Comparison of ENCODE assay signal across 25 cellular contexts in genomic region chr1:183002267-183002666, GRCh38. TPM values are rescaled to one million over a fixed set of nuclear protein-coding genes. Genes with fewer than 3 reads are reported as not detected.
"Had no signal": no experiment of that assay in that cellular context is flagged by ENCODE, and none has a peak within 500 bp of the region (broad histone marks: within the 10 kb centered on the region; RNA-seq: fewer than 3 reads in every experiment).

No MANE protein-coding gene starts in this region.

- DNase-seq: activated CD4-positive, alpha-beta memory T cell treated with anti-CD3 and anti-CD28 coated beads, Interleukin-2, amount 10 ng/mL, durations not matched to agents 7 days and 5 days; activated CD4-positive, alpha-beta T cell treated with anti-CD3 and anti-CD28 coated beads, Interleukin-2, amount 10 ng/mL, durations not matched to agents 24 days and 14 days; activated effector memory CD4-positive, alpha-beta T cell treated with Interleukin-2 at 50 U/mL for 16 hours; activated naive CD4-positive, alpha-beta T cell treated with anti-CD3 and anti-CD28 coated beads for 36 hours; activated naive CD8-positive, alpha-beta T cell treated with anti-CD3 and anti-CD28 coated beads, Interleukin-2, amount 10 ng/mL, durations not matched to agents 7 days and 5 days; activated T-cell treated with anti-CD3 and anti-CD28 coated beads, Interleukin-2, amount 50 U/mL, for 72 hours; amygdala; cortex of kidney; head of caudate nucleus; islet precursor cell; lower lobe of right lung; naive B cell; nucleus accumbens; sigmoid colon; stimulated activated CD4-positive, alpha-beta T cell treated with anti-CD3 and anti-CD28 coated beads, Interleukin-15, amount 100 ng/mL, for 24 hours; stomach; testis had no signal

- H3K4me1 ChIP-seq: gastroesophageal sphincter, sigmoid colon, testis had no signal

- ATAC-seq: activated CD4-positive, CD25-positive, alpha-beta regulatory T cell treated with anti-CD3 and anti-CD28 coated beads, Interleukin-2, amount 50 U/mL, for 24 hours; activated T-cell treated with anti-CD3 and anti-CD28 coated beads, Interleukin-2, amount 50 U/mL, for 72 hours; stimulated activated memory B cell treated with anti-CD40 and anti-IgM and Interleukin-4, amounts not matched to agents 10 μg/mL and 1 μg/mL and 100 μg/mL, for 72 hours had no signal

- H3K27ac ChIP-seq: lower lobe of right lung, testis had no signal

- H3K9me3 ChIP-seq: gastroesophageal sphincter, lower lobe of right lung, sigmoid colon, stomach, testis had no signal

- H3K4me3 ChIP-seq: gastroesophageal sphincter, lower lobe of right lung, sigmoid colon, smooth muscle cell, stomach, testis had no signal

- H3K36me3 ChIP-seq: gastroesophageal sphincter, lower lobe of right lung, sigmoid colon, stomach had no signal

- H3K27me3 ChIP-seq: gastroesophageal sphincter, sigmoid colon, stomach, testis had no signal

RNA-seq across cellular contexts. Expression of gene SHCBP1L, which starts 49.3 kb away (rescaled TPM):
- total RNA-seq: activated CD4-positive, alpha-beta memory T cell treated with anti-CD3 and anti-CD28 coated beads, Interleukin-2, amount 10 ng/mL, durations not matched to agents 7 days and 5 days; activated CD4-positive, alpha-beta T cell treated with anti-CD3 and anti-CD28 coated beads, Interleukin-2, amount 10 ng/mL, durations not matched to agents 24 days and 14 days; activated naive CD4-positive, alpha-beta T cell treated with anti-CD3 and anti-CD28 coated beads for 36 hours; activated naive CD8-positive, alpha-beta T cell treated with anti-CD3 and anti-CD28 coated beads, Interleukin-2, amount 10 ng/mL, durations not matched to agents 7 days and 5 days; activated T-cell treated with anti-CD3 and anti-CD28 coated beads, Interleukin-2, amount 50 U/mL, for 72 hours; gastroesophageal sphincter; lower lobe of right lung; mesenteric fat pad; mucosa of gallbladder; sigmoid colon; smooth muscle cell; stomach had no signal
- polyA plus RNA-seq: esophagus, neural cell, sigmoid colon, smooth muscle cell, stomach had no signal
